1 cellular context compared by ENCODE assay signal in the genomic region with DNA sequence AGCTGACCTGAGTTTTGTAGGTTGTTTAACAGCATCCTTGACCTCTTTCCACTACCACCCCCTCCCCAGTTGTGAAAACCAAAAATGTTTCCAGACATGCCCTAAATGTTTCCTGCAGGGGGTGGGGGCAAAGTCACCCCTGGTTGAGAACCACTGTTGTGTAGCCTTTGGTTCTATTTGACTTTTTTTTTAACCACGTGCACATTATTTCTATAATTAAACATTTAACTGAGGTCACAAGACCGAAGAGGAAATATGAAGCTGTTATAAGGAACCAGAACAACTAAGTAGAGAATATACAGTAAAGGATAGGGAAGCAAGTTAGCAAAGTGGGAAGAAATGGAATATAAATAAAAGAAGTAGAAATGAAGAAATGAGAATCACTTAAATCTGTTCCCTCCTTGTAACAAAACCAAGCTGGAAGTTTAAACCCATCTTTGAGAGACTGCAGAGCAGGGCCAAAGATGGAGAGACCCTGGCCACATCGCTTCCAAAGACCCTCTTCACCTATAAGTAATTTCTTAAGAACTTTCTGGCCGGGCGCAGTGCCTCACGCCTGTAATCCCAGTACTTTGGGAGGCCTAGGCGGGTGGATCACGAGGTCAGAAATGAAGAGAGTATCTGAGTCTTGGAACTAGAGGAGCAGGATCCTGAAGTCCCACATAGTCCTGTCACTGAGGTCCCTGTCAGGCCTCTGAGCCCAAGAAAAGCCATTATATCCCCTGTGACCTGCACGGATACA.
A peak's percentile ranks its signal among the peaks of the same experiment; 100 is the strongest.
TF ChIP-seq lines count a peak whose summit lies in the region.

No MANE protein-coding gene starts in this region.

TF ChIP-seq in GM12878, 131 proteins besides CTCF, POLR2A, EP300 and RAD21:
- TF ChIP-seq JUNB (IDR thresholded peaks at IDR 0.05) = 0 out of 2 replicates have a peak, but pooled peaks have one; percentile 10
- TF ChIP-seq BHLHE40 (IDR thresholded peaks at IDR 0.05; ENCODE audit: borderline replicate concordance in 1 of 2, low read depth in 2 of 2, low read length in 1 of 2) = peak; percentile 44 to 47; a peak in 2 of 4 replicates
- peak; percentile 59 for TF ChIP-seq RUNX3 (IDR thresholded peaks at IDR 0.05; ENCODE audit: low read length)
- no peak for TF ChIP-seq RB1 (IDR thresholded peaks at IDR 0.05; ENCODE audit: borderline replicate concordance)
- no peak for TF ChIP-seq ZNF274 (IDR thresholded peaks at IDR 0.05; ENCODE audit: insufficient read depth, insufficient read length)
- TF ChIP-seq MEF2A (IDR thresholded peaks at IDR 0.05; ENCODE audit: insufficient read depth, low read depth, low read length) = peak; percentile 76
- peak; percentile 64; the same call in 1 of the 2 replicates for TF ChIP-seq RAD51 (IDR thresholded peaks at IDR 0.05)
- 0 out of 2 replicates have a peak, but pooled peaks have one; percentile 23 for TF ChIP-seq IKZF1 (conservative IDR thresholded peaks at IDR 0.05)
